Comparison of ENCODE assay signal across 8 cellular contexts in genomic region chrX:54181196-54181953, GRCh38. TPM values are rescaled to one million over a fixed set of nuclear protein-coding genes. Genes with fewer than 3 reads are reported as not detected.
DNase-seq lines count a peak whose midpoint lies in the region; ATAC-seq lines count a peak whose summit lies in the region.

No MANE protein-coding gene starts in this region.

- no peak overlapping the region for H4K8ac ChIP-seq in trophoblast cell (ENCODE audit: low read depth, low read length)

- H3K4ac ChIP-seq in trophoblast cell (ENCODE audit: low read depth, low read length): peak overlapping the region; percentile 75

- H3K79me2 ChIP-seq in trophoblast cell (ENCODE audit: control insufficient read depth, insufficient read depth, low read length, poor library complexity): peaks cover 9% of the 10 kb centered on the region

- H3K18ac ChIP-seq in trophoblast cell (ENCODE audit: low read length): no peak overlapping the region

- peak; percentile 9 for DNase-seq in ELR (ENCODE audit: low read depth)
- peak; percentile 1 for DNase-seq in NCI-H446 treated with DMSO at 0.1 percent for 48 hours (lab: John Stamatoyannopoulos, UW)
- no peak for DNase-seq in effector memory CD4-positive, alpha-beta T cell
- DNase-seq in trophoblast cell: no peak
- DNase-seq in effector CD4-positive, alpha-beta T cell: no peak
- DNase-seq in stimulated activated CD4-positive, alpha-beta T cell treated with anti-CD3 and anti-CD28 coated beads, Interleukin-2, amount 100 ng/mL, for 24 hours: no peak

- peaks cover 8% of the 10 kb centered on the region for H3K79me1 ChIP-seq in trophoblast cell (ENCODE audit: low read length)

- no peak overlapping the region for H2BK120ac ChIP-seq in trophoblast cell (ENCODE audit: insufficient read depth, low read length, poor library complexity)

- no peaks in the 10 kb centered on the region for H3K36me3 ChIP-seq in effector memory CD4-positive, alpha-beta T cell (ENCODE audit: control insufficient read depth, insufficient read depth, low read length)
- H3K36me3 ChIP-seq in trophoblast cell (ENCODE audit: control insufficient read depth in 1 of 2, insufficient read depth in 2 of 2, low read length in 2 of 2): no peaks in the 10 kb centered on the region

- H2AFZ ChIP-seq in trophoblast cell (ENCODE audit: insufficient read depth, low read length, poor library complexity): no peak overlapping the region

- H3K9ac ChIP-seq in trophoblast cell (ENCODE audit: low read length): no peak overlapping the region

- H4K91ac ChIP-seq in trophoblast cell (ENCODE audit: low read depth, low read length): no peak overlapping the region

- no peak overlapping the region for H4K12ac ChIP-seq in trophoblast cell (ENCODE audit: low read depth, low read length)

- H3K4me3 ChIP-seq in effector memory CD4-positive, alpha-beta T cell (ENCODE audit: insufficient read depth, low read depth, low read length, poor library complexity, severe bottlenecking): peak overlapping the region; percentile 6
- H3K4me3 ChIP-seq in trophoblast cell (ENCODE audit: low read depth, low read length): no peak overlapping the region

- H3K14ac ChIP-seq in trophoblast cell (ENCODE audit: low read length): no peak overlapping the region

- H2BK12ac ChIP-seq in trophoblast cell (ENCODE audit: low read length): no peak overlapping the region

- H3K23ac ChIP-seq in trophoblast cell (ENCODE audit: low read length): no peak overlapping the region

- peaks cover 5% of the 10 kb centered on the region for H3K4me1 ChIP-seq in effector memory CD4-positive, alpha-beta T cell (ENCODE audit: control insufficient read depth, insufficient read depth, low read length, poor library complexity, severe bottlenecking)
- H3K4me1 ChIP-seq in trophoblast cell (ENCODE audit: control insufficient read depth in 1 of 2, insufficient read depth in 2 of 2, low read length in 2 of 2): peaks cover 2 to 12% of the 10 kb centered on the region in 2 experiments

- peak overlapping the region; percentile 64 for H3K4me2 ChIP-seq in trophoblast cell (ENCODE audit: low read length)

- no peaks in the 10 kb centered on the region for H3K27me3 ChIP-seq in effector memory CD4-positive, alpha-beta T cell (replicated peaks; ENCODE audit: control insufficient read depth, insufficient read depth, low read length, poor library complexity, severe bottlenecking)
- no peaks in the 10 kb centered on the region for H3K27me3 ChIP-seq in trophoblast cell (ENCODE audit: insufficient read depth, low read length)

- no peak overlapping the region for H2BK5ac ChIP-seq in trophoblast cell (ENCODE audit: low read depth, low read length, poor library complexity)

- H3K9me3 ChIP-seq in effector memory CD4-positive, alpha-beta T cell (ENCODE audit: control insufficient read depth, low read length): no peaks in the 10 kb centered on the region
- H3K9me3 ChIP-seq in trophoblast cell (ENCODE audit: insufficient read depth, low read depth, low read length): no peaks in the 10 kb centered on the region

- H2AK5ac ChIP-seq in trophoblast cell (ENCODE audit: low read length): no peak overlapping the region

- ATAC-seq in HG03521 (IDR thresholded peaks at IDR 0.05; ENCODE audit: unreplicated experiment) (no peak), HG02870 (IDR thresholded peaks at IDR 0.05; ENCODE audit: unreplicated experiment) (no peak)

- no CpG with 5 or more reads among the region's 4 CpGs for WGBS in trophoblast cell (ENCODE audit: extremely low coverage, insufficient coverage, insufficient read length)

- H3K27ac ChIP-seq in effector memory CD4-positive, alpha-beta T cell (ENCODE audit: insufficient read depth, low read length, poor library complexity, severe bottlenecking): no peak overlapping the region
- H3K27ac ChIP-seq in trophoblast cell (ENCODE audit: low read depth, low read length): no peak overlapping the region

RNA-seq across cellular contexts. Expression of gene FAM120C, which starts 1.7 kb away (rescaled TPM):
- 2.4 and 3.0 TPM in 2 replicates for polyA plus RNA-seq in trophoblast cell (2013)

Comparison
In these comparisons a context has a peak if more than half of its experiments do, and no peak if none do; other contexts are left out.
1. DNase-seq: peak in ELR (single experiment) and NCI-H446 treated with DMSO at 0.1 percent for 48 hours (single experiment); none in effector memory CD4-positive, alpha-beta T cell (0 of 3), trophoblast cell (0 of 2), effector CD4-positive, alpha-beta T cell (single experiment) and stimulated activated CD4-positive, alpha-beta T cell treated with anti-CD3 and anti-CD28 coated beads, Interleukin-2, amount 100 ng/mL, for 24 hours (0 of 2).